ENCODE assay signal across 27 cellular contexts in genomic region chr1:245698116-245698515, GRCh38.
"Had no signal": no experiment of that assay in that cellular context is flagged by ENCODE, and none has a peak within 500 bp of the region (broad histone marks: within the 10 kb centered on the region; RNA-seq: fewer than 3 reads in every experiment).

No MANE protein-coding gene starts in this region.

- H3K9me3 Mint-ChIP-seq: natural killer cell; nephron; neural progenitor cell; stimulated activated naive B cell treated with anti-CD40 and anti-IgM and Interleukin-4, amounts not matched to agents 10 μg/mL and 1 μg/mL and 100 μg/mL, for 72 hours; stimulated activated naive CD8-positive, alpha-beta T cell treated with anti-CD3 and anti-CD28 coated beads, Interleukin-15, Interleukin-2, amounts not matched to agents 100 ng/mL and 50 ng/mL, for 24 hours had no signal

- H3K27me3 ChIP-seq: neural progenitor cell, ovary, right lobe of liver, sigmoid colon, thyroid gland, tibial nerve, upper lobe of left lung, vagina had no signal

- H3K4me3 ChIP-seq: neural progenitor cell, ovary, psoas muscle, right lobe of liver, sigmoid colon, thoracic aorta, thyroid gland, tibial nerve, upper lobe of left lung, vagina had no signal

- H3K4me3 Mint-ChIP-seq: naive thymus-derived CD4-positive, alpha-beta T cell; natural killer cell; nephron; neural progenitor cell; stimulated activated naive CD8-positive, alpha-beta T cell treated with anti-CD3 and anti-CD28 coated beads, Interleukin-15, Interleukin-2, amounts not matched to agents 100 ng/mL and 50 ng/mL, for 24 hours had no signal

- H3K27me3 Mint-ChIP-seq: naive thymus-derived CD4-positive, alpha-beta T cell; progenitor cell of endocrine pancreas; stimulated activated naive B cell treated with anti-CD40 and anti-IgM and Interleukin-4, amounts not matched to agents 10 μg/mL and 1 μg/mL and 100 μg/mL, for 72 hours; stimulated activated naive CD8-positive, alpha-beta T cell treated with anti-CD3 and anti-CD28 coated beads, Interleukin-15, Interleukin-2, amounts not matched to agents 100 ng/mL and 50 ng/mL, for 24 hours had no signal

- H3K36me3 Mint-ChIP-seq: natural killer cell had no signal

- H3K9me3 ChIP-seq: ovary, psoas muscle, right lobe of liver, thoracic aorta, thyroid gland, upper lobe of left lung, vagina had no signal

- H3K4me1 Mint-ChIP-seq: naive thymus-derived CD4-positive, alpha-beta T cell; natural killer cell; neural progenitor cell had no signal

- H3K27ac ChIP-seq: neural progenitor cell, ovary, parathyroid adenoma, psoas muscle, right lobe of liver, sigmoid colon, thoracic aorta, thyroid gland, tibial nerve, upper lobe of left lung, vagina had no signal

- DNase-seq: naive thymus-derived CD4-positive, alpha-beta T cell; natural killer cell; occipital lobe; ovary; psoas muscle; right lobe of liver; sigmoid colon; small intestine; stimulated activated CD4-positive, alpha-beta T cell treated with anti-CD3 and anti-CD28 coated beads, Interleukin-12 subunit alpha, Interleukin-12 subunit beta, amount 100 ng/mL, for 4 hours; stimulated activated CD4-positive, alpha-beta T cell treated with anti-CD3 and anti-CD28 coated beads, Interleukin-1b, Interleukin-23, amount 100 ng/mL, for 48 hours; stimulated activated CD4-positive, alpha-beta T cell treated with anti-CD3 and anti-CD28 coated beads, Interleukin-4, amount 100 ng/mL, for 1 hour; stimulated activated CD4-positive, alpha-beta T cell treated with anti-CD3 and anti-CD28 coated beads, Interleukin-4, amount 100 ng/mL, for 4 hours; stimulated activated CD8-positive, alpha-beta memory T cell treated with anti-CD3 and anti-CD28 coated beads, Interleukin-4, amount 100 ng/mL, for 48 hours; stimulated activated naive B cell treated with anti-CD40 and anti-IgM and Interleukin-4, amounts not matched to agents 10 μg/mL and 1 μg/mL and 100 μg/mL, for 72 hours; stimulated activated naive CD4-positive, alpha-beta T cell treated with Interleukin-2 at 50 U/mL for 16 hours; thyroid gland; trophoblast cell had no signal

- ATAC-seq: naive thymus-derived CD4-positive, alpha-beta T cell; natural killer cell; psoas muscle; right cardiac atrium; right lobe of liver had no signal

- H3K27ac Mint-ChIP-seq: naive thymus-derived CD4-positive, alpha-beta T cell; natural killer cell; nephron; neural progenitor cell; progenitor cell of endocrine pancreas; stimulated activated naive CD8-positive, alpha-beta T cell treated with anti-CD3 and anti-CD28 coated beads, Interleukin-15, Interleukin-2, amounts not matched to agents 100 ng/mL and 50 ng/mL, for 24 hours had no signal

- H3K4me1 ChIP-seq: neural progenitor cell, parathyroid adenoma, psoas muscle, right lobe of liver, sigmoid colon, thyroid gland, tibial nerve, upper lobe of left lung, vagina had no signal

- H3K36me3 ChIP-seq: neural progenitor cell, ovary, right lobe of liver, thoracic aorta, thyroid gland, upper lobe of left lung, vagina had no signal
